13 cellular contexts compared by ENCODE assay signal in the genomic region with DNA sequence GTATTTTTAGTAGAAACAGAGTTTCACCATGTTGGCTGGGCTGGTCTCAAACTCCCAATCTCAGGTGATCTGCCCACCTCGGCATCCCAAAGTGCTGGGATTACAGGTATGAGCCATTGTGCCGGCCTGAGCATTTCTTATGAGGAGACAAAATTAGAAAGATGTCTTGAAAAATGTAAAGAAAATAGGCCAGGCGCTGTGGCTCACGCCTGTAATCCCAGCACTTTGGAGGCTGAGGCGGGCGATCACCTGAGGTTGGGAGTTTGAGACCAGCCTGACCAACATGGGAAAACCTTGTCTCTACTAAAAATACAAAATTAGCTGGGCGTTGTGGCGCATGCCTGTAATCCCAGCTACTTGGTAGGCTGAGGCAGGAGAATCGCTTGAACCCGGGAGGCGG. TPM values are rescaled to one million over a fixed set of nuclear protein-coding genes. Genes with fewer than 3 reads are reported as not detected.
"Had no signal": no experiment of that assay in that cellular context is flagged by ENCODE, and none has a peak within 500 bp of the region (broad histone marks: within the 10 kb centered on the region; RNA-seq: fewer than 3 reads in every experiment).

No MANE protein-coding gene starts in this region.

RNA-seq across cellular contexts. Expression of a gene that starts 42.9 kb away (rescaled TPM):
- total RNA-seq: activated B cell treated with CpG ODN at 0.5 μM for 24 hours; activated CD4-positive, alpha-beta memory T cell treated with anti-CD3 and anti-CD28 coated beads for 36 hours; activated CD4-positive, alpha-beta T cell treated with anti-CD3 and anti-CD28 coated beads for 36 hours; activated CD4-positive, alpha-beta T cell treated with anti-CD3 and anti-CD28 coated beads, Interleukin-2, amount 10 ng/mL, durations not matched to agents 24 days and 14 days; activated CD4-positive, alpha-beta T cell treated with anti-CD3 and anti-CD28 coated beads, Interleukin-2, amount 10 ng/mL, durations not matched to agents 7 days and 5 days; activated CD8-positive, alpha-beta memory T cell treated with anti-CD3 and anti-CD28 coated beads for 36 hours; activated CD8-positive, alpha-beta memory T cell treated with anti-CD3 and anti-CD28 coated beads, Interleukin-2, amount 10 ng/mL, durations not matched to agents 7 days and 5 days; activated CD8-positive, alpha-beta T cell treated with anti-CD3 and anti-CD28 coated beads for 36 hours; activated CD8-positive, alpha-beta T cell treated with anti-CD3 and anti-CD28 coated beads, Interleukin-2, amount 10 ng/mL, durations not matched to agents 7 days and 5 days; T-cell; T-helper 1 cell treated with Interleukin-12 subunit alpha and Interleukin-12 subunit beta and Interleukin-4 antibody, amounts not matched to agents 30 ng/mL and 1 ng/mL, for 36 hours; T-helper 17 cell; T-helper 2 cell treated with Interferon-gamma antibody and Interleukin-4, amounts not matched to agents 100 ng/mL and 5 ng/mL, for 36 hours had no signal
